Comparison of ENCODE assay signal across 8 cellular contexts in genomic region chr7:100874577-100875355, GRCh38. TPM values are rescaled to one million over a fixed set of nuclear protein-coding genes. Genes with fewer than 3 reads are reported as not detected.
DNase-seq lines count a peak whose midpoint lies in the region; ATAC-seq and TF ChIP-seq lines count a peak whose summit lies in the region.

SRRT (plus strand) TSS chr7:100875103; CDS start chr7:100875591, 488 bp downstream.

- peak; percentile 100 for DNase-seq in NCI-H1092 (lab: John Stamatoyannopoulos, UW)
- DNase-seq in globus pallidus (ENCODE audit: low spot score) = peak; percentile 99
- DNase-seq in occipital lobe (lab: John Stamatoyannopoulos, UW) = peak; percentile 97

- H3K4me1 Mint-ChIP-seq in activated naive CD4-positive, alpha-beta T cell treated with anti-CD3 and anti-CD28 coated beads, Interleukin-2, amount 50 U/mL, for 24 hours = peaks cover 48% of the 10 kb centered on the region

- H3K36me3 Mint-ChIP-seq in activated naive CD4-positive, alpha-beta T cell treated with anti-CD3 and anti-CD28 coated beads, Interleukin-2, amount 50 U/mL, for 24 hours = peaks cover 22% of the 10 kb centered on the region

- peak within 1 kb of the TSS; percentile 97 for H3K27ac ChIP-seq in temporal lobe (ENCODE audit: low read depth, low read length)

- peak within 1 kb of the TSS; percentile 99 for H3K27ac Mint-ChIP-seq in activated naive CD4-positive, alpha-beta T cell treated with anti-CD3 and anti-CD28 coated beads, Interleukin-2, amount 50 U/mL, for 24 hours

- H3K4me3 ChIP-seq in GM08714 (ENCODE audit: low read length) = peak within 1 kb of the TSS; percentile 97

- ATAC-seq in HG02571 (IDR thresholded peaks at IDR 0.05; ENCODE audit: unreplicated experiment) (peak; percentile 93), SK-N-SH treated with all-trans-retinoic acid at 6 μM for 48 hours (peak; percentile 97)

- H3K9me3 Mint-ChIP-seq in activated naive CD4-positive, alpha-beta T cell treated with anti-CD3 and anti-CD28 coated beads, Interleukin-2, amount 50 U/mL, for 24 hours = no peaks in the 10 kb centered on the region

- peak within 1 kb of the TSS; percentile 99 for H3K4me3 Mint-ChIP-seq in activated naive CD4-positive, alpha-beta T cell treated with anti-CD3 and anti-CD28 coated beads, Interleukin-2, amount 50 U/mL, for 24 hours

- H3K27me3 Mint-ChIP-seq in activated naive CD4-positive, alpha-beta T cell treated with anti-CD3 and anti-CD28 coated beads, Interleukin-2, amount 50 U/mL, for 24 hours = no peaks in the 10 kb centered on the region

TF ChIP-seq in SK-N-SH treated with all-trans-retinoic acid at 6 μM for 48 hours, 23 proteins besides CTCF, POLR2A, EP300 and RAD21:
- TF ChIP-seq ARNTL (CRISPR knock-in tag; IDR thresholded peaks at IDR 0.05; ENCODE audit: borderline replicate concordance, low read depth) = no peak
- peak; percentile 85 for TF ChIP-seq CSRNP3 (CRISPR knock-in tag; IDR thresholded peaks at IDR 0.05)
- TF ChIP-seq CSDC2 (CRISPR knock-in tag; IDR thresholded peaks at IDR 0.05) = peak; percentile 87; the same call in 1 of the 2 replicates
- no peak for TF ChIP-seq ISL1 (CRISPR knock-in tag; IDR thresholded peaks at IDR 0.05)
- TF ChIP-seq ZFP30 (CRISPR knock-in tag; IDR thresholded peaks at IDR 0.05) = 0 out of 2 replicates have a peak, but pooled peaks have one; percentile 35
- no peak; the same call in 1 of the 2 replicates for TF ChIP-seq CREB5 (CRISPR knock-in tag; IDR thresholded peaks at IDR 0.05; ENCODE audit: low read depth)
- TF ChIP-seq ZNF70 (CRISPR knock-in tag; IDR thresholded peaks at IDR 0.05) = 0 out of 2 replicates have a peak, but pooled peaks have one; percentile 49
- no peak for TF ChIP-seq RARB (CRISPR knock-in tag; IDR thresholded peaks at IDR 0.05)
- no peak for TF ChIP-seq GLIS3 (CRISPR knock-in tag; IDR thresholded peaks at IDR 0.05)
- no peak for TF ChIP-seq ZFP3 (CRISPR knock-in tag; IDR thresholded peaks at IDR 0.05)
- no peak for TF ChIP-seq OSR1 (CRISPR knock-in tag; IDR thresholded peaks at IDR 0.05)
- TF ChIP-seq SNAI2 (CRISPR knock-in tag; IDR thresholded peaks at IDR 0.05) = no peak
- 0 out of 2 replicates have a peak, but pooled peaks have one; percentile 32 for TF ChIP-seq BACH2 (CRISPR knock-in tag; IDR thresholded peaks at IDR 0.05; ENCODE audit: borderline replicate concordance)
- peak; percentile 80; the same call in 1 of the 2 replicates for TF ChIP-seq PATZ1 (CRISPR knock-in tag; IDR thresholded peaks at IDR 0.05; ENCODE audit: borderline replicate concordance)
- 0 out of 2 replicates have a peak, but pooled peaks have one; percentile 35 for TF ChIP-seq ESRRG (CRISPR knock-in tag; IDR thresholded peaks at IDR 0.05)
- no peak for TF ChIP-seq PPARA (CRISPR knock-in tag; IDR thresholded peaks at IDR 0.05; ENCODE audit: borderline replicate concordance)
- TF ChIP-seq TCF4 (CRISPR knock-in tag; IDR thresholded peaks at IDR 0.05; ENCODE audit: borderline replicate concordance) = no peak
- no peak for TF ChIP-seq TOX (CRISPR knock-in tag; IDR thresholded peaks at IDR 0.05; ENCODE audit: borderline replicate concordance)
- TF ChIP-seq ZNF565 (CRISPR knock-in tag; conservative IDR thresholded peaks at IDR 0.05; ENCODE audit: low read depth) = no peak; the same call in none of the 2 replicates
- no peak; the same call in 1 of the 2 replicates for TF ChIP-seq TSHZ2 (CRISPR knock-in tag; IDR thresholded peaks at IDR 0.05)
- TF ChIP-seq ZNF8 (CRISPR knock-in tag; IDR thresholded peaks at IDR 0.05) = peak; percentile 60; the same call in 1 of the 2 replicates
- peak; percentile 67; the same call in 1 of the 2 replicates for TF ChIP-seq POU6F1 (CRISPR knock-in tag; IDR thresholded peaks at IDR 0.05; ENCODE audit: borderline replicate concordance, low read depth)
- no peak for TF ChIP-seq ZC3H10 (CRISPR knock-in tag; IDR thresholded peaks at IDR 0.05)
TF ChIP-seq in SK-N-SH treated with all-trans-retinoic acid at 6 μM for 48 hours: peak in this region for 9.

RNA-seq across cellular contexts. Expression of gene SRRT, which starts in this region (rescaled TPM):
- total RNA-seq in occipital lobe (29.5 TPM), temporal lobe (30.7 TPM)

Comparison
In these comparisons a context has a peak if more than half of its experiments do, and no peak if none do; other contexts are left out.
1. Peak in every context shown above with its lines: DNase-seq, ATAC-seq, H3K4me3 ChIP-seq and H3K27ac ChIP-seq.